ENCODE assay signal across 18 cellular contexts in the genomic region with DNA sequence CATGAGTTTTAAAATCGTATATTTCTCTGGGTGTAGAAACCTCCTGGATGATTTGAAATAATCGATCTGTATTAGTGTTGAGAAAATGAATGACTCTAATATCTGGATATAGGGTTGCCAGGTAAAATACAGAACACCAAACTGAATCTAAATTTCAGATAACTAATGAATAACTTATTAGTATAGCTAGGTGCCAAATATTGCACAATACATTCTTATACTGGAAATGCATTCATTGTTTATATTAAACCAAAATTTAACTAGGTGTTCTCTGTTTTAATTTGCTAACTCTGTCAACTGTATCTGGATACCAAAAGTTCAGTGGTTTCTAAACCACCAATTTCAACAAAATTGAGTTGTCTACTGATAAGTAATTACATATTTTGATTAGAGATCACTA. TPM values are rescaled to one million over a fixed set of nuclear protein-coding genes. Genes with fewer than 3 reads are reported as not detected.
DNase-seq lines count a peak whose midpoint lies in the region; ATAC-seq, FAIRE-seq and TF ChIP-seq lines count a peak whose summit lies in the region.
"Had no signal": no experiment of that assay in that cellular context is flagged by ENCODE, and none has a peak within 500 bp of the region (broad histone marks: within the 10 kb centered on the region; RNA-seq: fewer than 3 reads in every experiment).

No MANE protein-coding gene starts in this region.

- peak overlapping the region; percentile 84 to 100 (median 98) for H3K27ac Mint-ChIP-seq in CD8-positive, alpha-beta memory T cell
- H3K27ac Mint-ChIP-seq in IgD-negative memory B cell (peak overlapping the region; percentile 92 to 100 (median 100)), nephron (peak overlapping the region in 2 of 3 experiments; percentile 9 to 29)

- no peak for ATAC-seq in GM12878
- ATAC-seq in HG02763 (IDR thresholded peaks at IDR 0.05; ENCODE audit: unreplicated experiment): no peak
- no peak for ATAC-seq in HG03175 (IDR thresholded peaks at IDR 0.05; ENCODE audit: unreplicated experiment)
- ATAC-seq: esophagus mucosa, heart left ventricle, mucosa of descending colon, Right ventricle myocardium inferior had no signal

- peak overlapping the region in 4 of 7 donors; percentile 7 to 42 (median 37) for H3K4me3 Mint-ChIP-seq in CD8-positive, alpha-beta memory T cell
- peak overlapping the region in 1 of 4 donors; percentile 87 for H3K4me3 Mint-ChIP-seq in IgD-negative memory B cell
- H3K4me3 Mint-ChIP-seq in nephron: no peak overlapping the region

- H3K27ac ChIP-seq in CD8-positive, alpha-beta memory T cell (ENCODE audit: low read depth, low read length): no peak overlapping the region
- peak overlapping the region; percentile 97 for H3K27ac ChIP-seq in GM12878 (ENCODE audit: control insufficient read depth, insufficient read depth)

- no peak for TF ChIP-seq CTCF in GM12878 (IDR thresholded peaks at IDR 0.05 in 2 of 3, conservative IDR thresholded peaks at IDR 0.05 in 1 of 3; ENCODE audit: control insufficient read depth in 2 of 3, extremely low read depth in 1 of 3, insufficient read depth in 1 of 3, low read depth in 3 of 3, low read length in 3 of 3)
- TF ChIP-seq CTCF in nephron (IDR thresholded peaks at IDR 0.05; ENCODE audit: unreplicated experiment in 3 of 3): no peak

- FAIRE-seq in GM12878 (lab: Jason Lieb, UNC): no peak
- FAIRE-seq: G401.6, TTC549 had no signal

- no peaks in the 10 kb centered on the region for H3K9me3 ChIP-seq in CD8-positive, alpha-beta memory T cell (ENCODE audit: low read length)
- no peaks in the 10 kb centered on the region; the same call in 1 of the 3 replicates for H3K9me3 ChIP-seq in GM12878 (replicated peaks; ENCODE audit: control insufficient read depth, insufficient read depth, low read length)
- H3K9me3 ChIP-seq: heart left ventricle, mucosa of descending colon, tibial artery had no signal

- H3K36me3 Mint-ChIP-seq in CD8-positive, alpha-beta memory T cell: peaks cover 0 to 25% (median 8%) of the 10 kb centered on the region in 3 donors
- H3K36me3 Mint-ChIP-seq in IgD-negative memory B cell: peaks cover 6% of the 10 kb centered on the region
- no peaks in the 10 kb centered on the region for H3K36me3 Mint-ChIP-seq in nephron (ENCODE audit: low read depth)

- H4K20me1 ChIP-seq in GM12878 (ENCODE audit: control insufficient read depth, insufficient read depth): no peaks in the 10 kb centered on the region

- TF ChIP-seq RAD21 in GM12878 (IDR thresholded peaks at IDR 0.05; ENCODE audit: insufficient read depth, low read depth, low read length): no peak

- DNase-seq in CD8-positive, alpha-beta memory T cell: no peak
- DNase-seq in GM12878 (ENCODE audit: low read depth, low spot score) (no peak), DMS153 treated with DMSO at 0.1 percent for 48 hours (lab: John Stamatoyannopoulos, UW; ENCODE audit: unreplicated experiment) (no peak)
- DNase-seq: activated CD8-positive, alpha-beta memory T cell treated with anti-CD3 and anti-CD28 coated beads, Interleukin-2, amount 50 U/mL, for 4 hours; amniotic stem cell; heart left ventricle; mucosa of descending colon; NCI-H748 treated with DMSO at 0.1 percent for 48 hours; posterior cingulate gyrus; tibial artery had no signal

- intact Hi-C loops in GM12878 (cut with micrococcal nuclease; ENCODE audit: unreplicated experiment): loop anchor here (5.0 kb wide), 2 partner anchors 118 to 248 kb away; no protein-coding TSS in a partner anchor

- H3K79me2 ChIP-seq in GM12878 (ENCODE audit: control insufficient read depth, insufficient read depth, low read length): peaks cover 31% of the 10 kb centered on the region

- POLR2A ChIA-PET in CD8-positive, alpha-beta memory T cell (lab: Charles Lee): interaction anchor here (0.7 to 1.4 kb wide), 2 partner anchors 14 to 47 kb away, joined by 5 to 8 read pairs; no protein-coding TSS in a partner anchor
- POLR2A ChIA-PET in GM12878 (lab: Charles Lee): interaction anchor here (0.7 to 1.6 kb wide), 3 partner anchors 9 to 23 kb away, joined by 3 to 7 read pairs (median 6); no protein-coding TSS in a partner anchor

- H3K4me2 ChIP-seq in GM12878 (ENCODE audit: control insufficient read depth, insufficient read depth): peak overlapping the region; percentile 31

- H3K4me1 Mint-ChIP-seq in CD8-positive, alpha-beta memory T cell: peaks cover 54 to 72% (median 64%) of the 10 kb centered on the region in 3 donors
- H3K4me1 Mint-ChIP-seq in IgD-negative memory B cell: peaks cover 26 to 40% (median 28%) of the 10 kb centered on the region in 3 donors
- peaks cover 37% of the 10 kb centered on the region for H3K4me1 Mint-ChIP-seq in nephron

- 3% methylated on average over 2 of the region's 2 CpGs for WGBS in GM12878 (ENCODE audit: insufficient coverage, insufficient replicate concordance, low lambda C conversion rate, missing lambda C conversion rate)

- no TSS peak for BruUV-seq in GM12878 (replicated peaks; lab: Mats Ljungman, UMichigan)

- H3K9me3 Mint-ChIP-seq in CD8-positive, alpha-beta memory T cell: peaks cover 0 to 2% (median 0%) of the 10 kb centered on the region in 5 donors
- peaks cover 0 to 2% (median 0%) of the 10 kb centered on the region in 3 donors for H3K9me3 Mint-ChIP-seq in IgD-negative memory B cell
- H3K9me3 Mint-ChIP-seq in nephron: no peaks in the 10 kb centered on the region

- no peak overlapping the region for H3K9ac ChIP-seq in GM12878 (ENCODE audit: control insufficient read depth, insufficient read depth, low read length)

- in situ Hi-C loops in GM12878 (cut with MboI): no loop called here

- TF ChIP-seq POLR2A in GM12878 (IDR thresholded peaks at IDR 0.05; ENCODE audit: low read depth, low read length): no peak

- peaks cover 0 to 3% of the 10 kb centered on the region in 2 donors for H3K27me3 Mint-ChIP-seq in CD8-positive, alpha-beta memory T cell
- H3K27me3 Mint-ChIP-seq in IgD-negative memory B cell (no peaks in the 10 kb centered on the region), nephron (ENCODE audit: low read depth) (peaks cover 4% of the 10 kb centered on the region)

- H3K36me3 ChIP-seq in CD8-positive, alpha-beta memory T cell (ENCODE audit: insufficient read depth, low read length): no peaks in the 10 kb centered on the region
- no peaks in the 10 kb centered on the region for H3K36me3 ChIP-seq in GM12878 (ENCODE audit: control insufficient read depth in 2 of 2, insufficient read depth in 2 of 2, low read length in 1 of 2)
- H3K36me3 ChIP-seq: heart left ventricle, tibial artery had no signal

- RAD21 ChIA-PET in GM12878 (lab: Charles Lee; ENCODE audit: unreplicated experiment): interaction anchor here (0.9 to 5.2 kb wide), 7 partner anchors 20 to 352 kb away, joined by 3 to 38 read pairs (median 6); no protein-coding TSS in a partner anchor

- H3K4me1 ChIP-seq in CD8-positive, alpha-beta memory T cell (ENCODE audit: insufficient read depth, low read length): peaks cover 42% of the 10 kb centered on the region
- peaks cover 24% of the 10 kb centered on the region for H3K4me1 ChIP-seq in GM12878 (ENCODE audit: control insufficient read depth, insufficient read depth, low read length)

- CTCF ChIA-PET in CD8-positive, alpha-beta memory T cell (lab: Charles Lee): interaction anchor here (0.9 to 5.6 kb wide), 6 partner anchors 8 to 27 kb away, joined by 3 to 45 read pairs (median 7); no protein-coding TSS in a partner anchor
- CTCF ChIA-PET in GM12878 (lab: Yijun Ruan, JAX): interaction anchor here (0.7 to 12.0 kb wide), 7 partner anchors 14 to 298 kb away, joined by 3 to 219 read pairs (median 6); no protein-coding TSS in a partner anchor

- no peak for TF ChIP-seq EP300 in GM12878 (IDR thresholded peaks at IDR 0.05; ENCODE audit: borderline replicate concordance in 1 of 2, control insufficient read depth in 1 of 2, low read depth in 2 of 2, low read length in 2 of 2)

- H3K27me3 ChIP-seq in CD8-positive, alpha-beta memory T cell (ENCODE audit: insufficient read depth, low read length, poor library complexity, severe bottlenecking): no peaks in the 10 kb centered on the region
- no peaks in the 10 kb centered on the region for H3K27me3 ChIP-seq in GM12878 (replicated peaks in 1 of 2; ENCODE audit: control insufficient read depth in 2 of 2, insufficient read depth in 2 of 2, low read length in 1 of 2)
- H3K27me3 ChIP-seq: heart left ventricle, tibial artery had no signal

- no peak overlapping the region for H3K4me3 ChIP-seq in CD8-positive, alpha-beta memory T cell (ENCODE audit: low read length)
- no peak overlapping the region for H3K4me3 ChIP-seq in GM12878
- H3K4me3 ChIP-seq: heart left ventricle, mucosa of descending colon, tibial artery had no signal

- peak overlapping the region; percentile 49 for H2AFZ ChIP-seq in GM12878 (ENCODE audit: control insufficient read depth, low read depth, low read length)

- SMC1A ChIA-PET in GM12878 (lab: Charles Lee; ENCODE audit: uncharacterized antibody, unreplicated experiment): interaction anchor here (0.7 to 13.5 kb wide), 9 partner anchors 9 to 740 kb away, joined by 3 to 255 read pairs (median 5); no protein-coding TSS in a partner anchor

RNA-seq across cellular contexts. Expression of a gene that starts 2.5 kb away (rescaled TPM):
- 100 to 1,000 TPM; 191 to 199 TPM for total RNA-seq in CD8-positive, alpha-beta memory T cell
- 36.7 TPM for polyA plus RNA-seq in CD8-positive, alpha-beta memory T cell
- polyA plus RNA-seq in IgD-negative memory B cell: 158 TPM
- 365 and 388 TPM in 2 replicates for total RNA-seq in GM12878 (2013; cell fraction: nucleolus; rRNA removed)
- total RNA-seq in GM12878 (2014; rRNA removed): 79.4 and 101 TPM in 2 replicates
- 134 and 136 TPM in 2 replicates for total RNA-seq in GM12878 (2014; rRNA removed; fragmentation: Illumina TruSeq; extraction: Trizol)
- 85.5 and 88.0 TPM in 2 replicates for total RNA-seq in GM12878 (2021)
- polyA plus RNA-seq in GM12878 (2011; ENCODE audit: low read depth): 22.3 TPM
- 351 and 618 TPM in 2 replicates for polyA plus RNA-seq in GM12878 (2011; rRNA removed)
- 93.8 and 107 TPM in 2 replicates for polyA plus RNA-seq in GM12878 (2011; cell fraction: cytosol; rRNA removed)
- 169 and 198 TPM in 2 replicates for polyA plus RNA-seq in GM12878 (2011; cell fraction: nucleus; rRNA removed)
- 37.8 and 62.2 TPM in 2 replicates for polyA plus RNA-seq in GM12878 (2012)
- 102 and 135 TPM in 2 replicates for polyA plus RNA-seq in GM12878 (2014; fragmentation: Illumina TruSeq; extraction: Trizol)
- 10 to 100 TPM; 63.8 to 92.9 TPM for polyA plus RNA-seq in GM12878 (2014; fragmentation: Nextera tagmentation; extraction: Ambion mirVana)
- 53.4 and 70.7 TPM in 2 replicates for polyA plus RNA-seq in GM12878 (2014; rRNA removed)
- polyA plus RNA-seq in GM12878 (2016; fragmentation: Nextera tagmentation; extraction: Ambion mirVana): 10 to 100 TPM; 42.1 to 56.9 TPM
- 200 and 265 TPM in 2 replicates for polyA minus RNA-seq in GM12878 (2011; rRNA and poly(A)+ RNA removed)
- 83.1 and 90.7 TPM in 2 replicates for polyA minus RNA-seq in GM12878 (2011; cell fraction: cytosol; rRNA and poly(A)+ RNA removed)
- 108 and 125 TPM in 2 replicates for polyA minus RNA-seq in GM12878 (2011; cell fraction: nucleus; rRNA and poly(A)+ RNA removed)

RNA-seq across cellular contexts. Expression of a gene that starts 32.2 kb away (rescaled TPM):
- 10 to 100 TPM; 40.3 to 42.8 TPM for total RNA-seq in CD8-positive, alpha-beta memory T cell
- polyA plus RNA-seq in CD8-positive, alpha-beta memory T cell: 35.2 TPM
- polyA plus RNA-seq in IgD-negative memory B cell: 28.4 TPM
- total RNA-seq in GM12878 (2013; cell fraction: nucleolus; rRNA removed): 192 and 210 TPM in 2 replicates
- 25.1 and 30.8 TPM in 2 replicates for total RNA-seq in GM12878 (2014; rRNA removed)
- 33.4 and 33.9 TPM in 2 replicates for total RNA-seq in GM12878 (2014; rRNA removed; fragmentation: Illumina TruSeq; extraction: Trizol)
- 23.2 and 24.3 TPM in 2 replicates for total RNA-seq in GM12878 (2021)
- polyA plus RNA-seq in GM12878 (2011; ENCODE audit: low read depth): 11.0 TPM
- 75.8 and 118 TPM in 2 replicates for polyA plus RNA-seq in GM12878 (2011; rRNA removed)
- 38.3 and 48.2 TPM in 2 replicates for polyA plus RNA-seq in GM12878 (2011; cell fraction: cytosol; rRNA removed)
- polyA plus RNA-seq in GM12878 (2011; cell fraction: nucleus; rRNA removed): 77.2 and 113 TPM in 2 replicates
- polyA plus RNA-seq in GM12878 (2012): 18.8 and 22.7 TPM in 2 replicates
- polyA plus RNA-seq in GM12878 (2014; fragmentation: Illumina TruSeq; extraction: Trizol): 31.8 and 44.0 TPM in 2 replicates
- 10 to 100 TPM; 13.8 to 17.8 TPM for polyA plus RNA-seq in GM12878 (2014; fragmentation: Nextera tagmentation; extraction: Ambion mirVana)
- polyA plus RNA-seq in GM12878 (2014; rRNA removed): 16.1 and 21.4 TPM in 2 replicates
- 10 to 100 TPM; 27.9 to 30.2 TPM for polyA plus RNA-seq in GM12878 (2016; fragmentation: Nextera tagmentation; extraction: Ambion mirVana)
- 76.5 and 81.3 TPM in 2 replicates for polyA minus RNA-seq in GM12878 (2011; rRNA and poly(A)+ RNA removed)
- polyA minus RNA-seq in GM12878 (2011; cell fraction: cytosol; rRNA and poly(A)+ RNA removed): 13.5 and 14.9 TPM in 2 replicates
- polyA minus RNA-seq in GM12878 (2011; cell fraction: nucleus; rRNA and poly(A)+ RNA removed): 93.9 and 98.3 TPM in 2 replicates

Comparison
In these comparisons a context has a peak if more than half of its experiments do, and no peak if none do; other contexts are left out.
1. H3K27ac Mint-ChIP-seq: peak in every context shown above with its lines; median percentile 100 in IgD-negative memory B cell; 98 in CD8-positive, alpha-beta memory T cell; 19 in nephron.
2. H3K4me3 Mint-ChIP-seq: peak in CD8-positive, alpha-beta memory T cell (4 of 7); none in nephron (0 of 3).